17 cellular contexts compared by ENCODE assay signal in genomic region chr16:81349608-81350305, GRCh38. TPM values are rescaled to one million over a fixed set of nuclear protein-coding genes. Genes with fewer than 3 reads are reported as not detected.
DNase-seq lines count a peak whose midpoint lies in the region; ATAC-seq, FAIRE-seq and TF ChIP-seq lines count a peak whose summit lies in the region.
"Had no signal": no experiment of that assay in that cellular context is flagged by ENCODE, and none has a peak within 500 bp of the region (broad histone marks: within the 10 kb centered on the region; RNA-seq: fewer than 3 reads in every experiment).

No MANE protein-coding gene starts in this region.

- no peaks in the 10 kb centered on the region for H4K20me1 ChIP-seq in astrocyte (ENCODE audit: insufficient read depth, low read length)

- no peak overlapping the region for H3K4me2 ChIP-seq in astrocyte (ENCODE audit: low read length)
- H3K4me2 ChIP-seq: A549 had no signal

- H3K4me1 ChIP-seq in astrocyte (ENCODE audit: insufficient read depth, low read length) (no peaks in the 10 kb centered on the region), kidney (ENCODE audit: control insufficient read depth in 1 of 2, insufficient read depth in 1 of 2, low read depth in 1 of 2, low read length in 2 of 2) (no peaks in the 10 kb centered on the region)
- H3K4me1 ChIP-seq: A549, Caco-2 had no signal

- H3K36me3 ChIP-seq in astrocyte (ENCODE audit: insufficient read depth, low read length) (no peaks in the 10 kb centered on the region), kidney (ENCODE audit: control insufficient read depth in 1 of 2, insufficient read depth in 2 of 2, low read length in 2 of 2) (peaks cover 0 to 4% of the 10 kb centered on the region in 2 donors)

- FAIRE-seq in G401.6 (lab: Jason Lieb, UNC) = peak; percentile 53
- no peak for FAIRE-seq in astrocyte (lab: Jason Lieb, UNC)
- FAIRE-seq in kidney (lab: Jason Lieb, UNC) = peak; percentile 17
- FAIRE-seq: A549, GM19239, HepG2, HTR-8/SVneo had no signal

- peaks cover 12% of the 10 kb centered on the region for H3K9me3 ChIP-seq in astrocyte (ENCODE audit: insufficient read depth, low read depth, low read length)
- H3K9me3 ChIP-seq in kidney (ENCODE audit: control insufficient read depth in 1 of 2, low read length in 2 of 2) = peaks cover 6 to 12% of the 10 kb centered on the region in 2 donors

- H3K79me2 ChIP-seq in astrocyte (ENCODE audit: insufficient read depth, low read length) = peaks cover 3% of the 10 kb centered on the region

- H3K27ac ChIP-seq in astrocyte (ENCODE audit: low read depth, low read length) (no peak overlapping the region), kidney (ENCODE audit: low read depth in 2 of 2, low read length in 2 of 2) (no peak overlapping the region)
- H3K27ac ChIP-seq: A549 had no signal

- no peak overlapping the region for H3K27ac Mint-ChIP-seq in astrocyte (ENCODE audit: unreplicated experiment)
- H3K27ac Mint-ChIP-seq: CD8-positive, alpha-beta memory T cell; HFFc6 had no signal

- intact Hi-C loops in kidney (cut with DNase I) = no loop called here

- peaks cover 8% of the 10 kb centered on the region for H3K36me3 Mint-ChIP-seq in astrocyte (ENCODE audit: low read depth, unreplicated experiment)

- H3K27me3 ChIP-seq in astrocyte (ENCODE audit: insufficient read depth, low read length) = no peaks in the 10 kb centered on the region

- no peak for TF ChIP-seq CTCF in astrocyte (IDR thresholded peaks at IDR 0.05; ENCODE audit: insufficient read depth, low read depth, low read length)
- no peak for TF ChIP-seq CTCF in kidney (IDR thresholded peaks at IDR 0.05; ENCODE audit: borderline replicate concordance, extremely low read depth, insufficient read depth)

- H3K4me1 Mint-ChIP-seq in astrocyte (ENCODE audit: low read depth, unreplicated experiment) = peaks cover 2% of the 10 kb centered on the region
- H3K4me1 Mint-ChIP-seq: CD8-positive, alpha-beta memory T cell had no signal

- H3K4me3 Mint-ChIP-seq in astrocyte (ENCODE audit: unreplicated experiment) = no peak overlapping the region
- H3K4me3 Mint-ChIP-seq: CD8-positive, alpha-beta memory T cell; HFFc6 had no signal

- ATAC-seq in GM21723 (IDR thresholded peaks at IDR 0.05; ENCODE audit: unreplicated experiment) = no peak
- ATAC-seq: A549 had no signal

- H3K9ac ChIP-seq in astrocyte (ENCODE audit: low read length) (no peak overlapping the region), kidney (ENCODE audit: low read length in 2 of 2) (no peak overlapping the region)

- H3K4me3 ChIP-seq in astrocyte (ENCODE audit: insufficient read depth, low read depth, low read length) = no peak overlapping the region
- no peak overlapping the region for H3K4me3 ChIP-seq in kidney (ENCODE audit: low read length in 2 of 2)
- H3K4me3 ChIP-seq: A549 had no signal

- H3K9me3 Mint-ChIP-seq in astrocyte (ENCODE audit: unreplicated experiment) = peaks cover 21% of the 10 kb centered on the region

- no peak overlapping the region for H2AFZ ChIP-seq in astrocyte (ENCODE audit: low read depth, low read length)

- DNase-seq in astrocyte (ENCODE audit: low read depth) (peak; percentile 64), kidney (no peak), GM03348 (ENCODE audit: low spot score) (no peak), DMS79 (lab: John Stamatoyannopoulos, UW) (no peak)
- no peak for DNase-seq in activated CD4-positive, CD25-positive, alpha-beta regulatory T cell treated with anti-CD3 and anti-CD28 coated beads, Interleukin-2, amount 50 U/mL, for 72 hours
- DNase-seq: Caco-2; CD8-positive, alpha-beta memory T cell; EL; GDM1; HCEC 1CT; HFFc6 had no signal

- H3K27me3 Mint-ChIP-seq in astrocyte (ENCODE audit: low read depth, unreplicated experiment) = no peaks in the 10 kb centered on the region
- H3K27me3 Mint-ChIP-seq: CD8-positive, alpha-beta memory T cell had no signal

RNA-seq across cellular contexts. Expression of gene GAN, which starts 35.0 kb away (rescaled TPM):
- total RNA-seq in astrocyte (18.0 and 20.9 TPM in 2 replicates), kidney (7.7 TPM)
- 0.60 TPM for polyA plus RNA-seq in kidney (ENCODE audit: insufficient read depth, low read depth, low replicate concordance)
